ENCODE assay signal across 8 cellular contexts in the genomic region with DNA sequence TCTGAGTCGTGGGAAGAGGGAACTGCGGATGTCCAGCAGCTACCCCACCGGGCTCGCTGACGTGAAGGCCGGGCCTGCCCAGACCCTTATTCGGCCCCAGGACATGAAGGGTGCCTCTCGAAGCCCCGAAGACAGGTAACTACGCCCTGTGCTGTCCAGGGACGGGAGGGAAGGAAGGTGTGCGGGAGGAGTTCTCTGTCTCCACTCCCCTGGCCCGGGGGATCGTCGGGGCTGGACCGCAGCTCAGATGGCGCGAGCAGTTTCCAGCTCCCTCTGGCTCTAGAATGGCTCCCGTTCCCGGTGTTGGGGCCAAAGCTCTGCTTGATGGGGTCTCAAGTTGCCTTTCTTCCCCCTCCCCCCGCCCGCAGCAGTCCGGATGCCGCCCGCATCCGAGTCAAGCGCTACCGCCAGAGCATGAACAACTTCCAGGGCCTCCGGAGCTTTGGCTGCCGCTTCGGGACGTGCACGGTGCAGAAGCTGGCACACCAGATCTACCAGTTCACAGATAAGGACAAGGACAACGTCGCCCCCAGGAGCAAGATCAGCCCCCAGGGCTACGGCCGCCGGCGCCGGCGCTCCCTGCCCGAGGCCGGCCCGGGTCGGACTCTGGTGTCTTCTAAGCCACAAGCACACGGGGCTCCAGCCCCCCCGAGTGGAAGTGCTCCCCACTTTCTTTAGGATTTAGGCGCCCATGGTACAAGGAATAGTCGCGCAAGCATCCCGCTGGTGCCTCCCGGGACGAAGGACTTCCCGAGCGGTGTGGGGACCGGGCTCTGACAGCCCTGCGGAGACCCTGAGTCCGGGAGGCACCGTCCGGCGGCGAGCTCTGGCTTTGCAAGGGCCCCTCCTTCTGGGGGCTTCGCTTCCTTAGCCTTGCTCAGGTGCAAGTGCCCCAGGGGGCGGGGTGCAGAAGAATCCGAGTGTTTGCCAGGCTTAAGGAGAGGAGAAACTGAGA. TPM values are rescaled to one million over a fixed set of nuclear protein-coding genes. Genes with fewer than 3 reads are reported as not detected.
DNase-seq lines count a peak whose midpoint lies in the region; ATAC-seq and TF ChIP-seq lines count a peak whose summit lies in the region.

No MANE protein-coding gene starts in this region.

- H3K27me3 Mint-ChIP-seq in stimulated activated naive CD8-positive, alpha-beta T cell treated with anti-CD3 and anti-CD28 coated beads, Interleukin-15, amount 100 ng/mL, for 72 hours: peaks cover 69% of the 10 kb centered on the region

- DNase-seq in Caki2 (ENCODE audit: low read depth) (peak; percentile 58), LHCN-M2 (ENCODE audit: low read depth) (peak; percentile 32), astrocyte of the spinal cord (ENCODE audit: low read depth, low spot score) (peak; percentile 32), kidney epithelial cell (ENCODE audit: low read depth) (no peak), AG08395 (ENCODE audit: low spot score) (no peak), cerebellum (ENCODE audit: low spot score) (no peak), NCI-H1436 treated with DMSO at 0.1 percent for 48 hours (lab: John Stamatoyannopoulos, UW) (no peak)
- DNase-seq in stimulated activated naive CD8-positive, alpha-beta T cell treated with anti-CD3 and anti-CD28 coated beads, Interleukin-15, amount 100 ng/mL, for 72 hours: no peak

- H3K27ac Mint-ChIP-seq in stimulated activated naive CD8-positive, alpha-beta T cell treated with anti-CD3 and anti-CD28 coated beads, Interleukin-15, amount 100 ng/mL, for 72 hours: peak overlapping the region in 1 of 2 donors; percentile 55

- no peaks in the 10 kb centered on the region for H3K9me3 Mint-ChIP-seq in stimulated activated naive CD8-positive, alpha-beta T cell treated with anti-CD3 and anti-CD28 coated beads, Interleukin-15, amount 100 ng/mL, for 72 hours

- no peaks in the 10 kb centered on the region for H3K36me3 ChIP-seq in kidney epithelial cell (ENCODE audit: control insufficient read depth, insufficient read depth, low read length)

- peak overlapping the region; percentile 88 for H3K4me3 Mint-ChIP-seq in stimulated activated naive CD8-positive, alpha-beta T cell treated with anti-CD3 and anti-CD28 coated beads, Interleukin-15, amount 100 ng/mL, for 72 hours

- peaks cover 85% of the 10 kb centered on the region for H3K4me1 Mint-ChIP-seq in stimulated activated naive CD8-positive, alpha-beta T cell treated with anti-CD3 and anti-CD28 coated beads, Interleukin-15, amount 100 ng/mL, for 72 hours

- ATAC-seq in stimulated activated naive CD8-positive, alpha-beta T cell treated with anti-CD3 and anti-CD28 coated beads, Interleukin-15, amount 100 ng/mL, for 72 hours: no peak

- no peaks in the 10 kb centered on the region for H3K27me3 ChIP-seq in kidney epithelial cell (ENCODE audit: control insufficient read depth, insufficient read depth, low read length)

- no peak for TF ChIP-seq CTCF in astrocyte of the spinal cord (IDR thresholded peaks at IDR 0.05; ENCODE audit: low read depth, low read length)
- peak; percentile 1 for TF ChIP-seq CTCF in kidney epithelial cell (IDR thresholded peaks at IDR 0.05; ENCODE audit: insufficient read depth, low read length, poor library complexity, severe bottlenecking)

- H3K4me3 ChIP-seq in astrocyte of the spinal cord (ENCODE audit: low read depth, low read length) (peak overlapping the region; percentile 76), kidney epithelial cell (ENCODE audit: low read depth, low read length) (peak overlapping the region; percentile 55)

- in situ Hi-C loops in Caki2 (cut with HindIII; ENCODE audit: low pct_unique_long_range_greater_than_20kb, low sequenced_read_pairs): no loop called here
- in situ Hi-C loops in astrocyte of the spinal cord (cut with HindIII; ENCODE audit: low sequenced_read_pairs): no loop called here

RNA-seq across cellular contexts. Expression of a gene that starts 1.4 kb away (rescaled TPM):
- 95.5 and 101 TPM in 2 replicates for total RNA-seq in Caki2 (2014; rRNA removed; shearing (Covaris generic); ENCODE audit: low replicate concordance)
- total RNA-seq in LHCN-M2 (2014; rRNA removed) (160 and 164 TPM in 2 replicates), kidney epithelial cell (59.8 and 68.1 TPM in 2 replicates), cerebellum (6.1 TPM)
- 146 TPM for polyA plus RNA-seq in LHCN-M2 (2012)

RNA-seq across cellular contexts. Expression of a gene that starts 12.2 kb away (rescaled TPM):
- 7.5 and 10.1 TPM in 2 replicates for total RNA-seq in Caki2 (2014; rRNA removed; shearing (Covaris generic); ENCODE audit: low replicate concordance)
- 31.6 and 32.1 TPM in 2 replicates for total RNA-seq in LHCN-M2 (2014; rRNA removed)
- 10.4 TPM for polyA plus RNA-seq in LHCN-M2 (2012)
- total RNA-seq in kidney epithelial cell: 21.1 and 25.4 TPM in 2 replicates
- total RNA-seq in cerebellum: 129 TPM

Comparison
In these comparisons a context has a peak if more than half of its experiments do, and no peak if none do; other contexts are left out.
1. DNase-seq: peak in Caki2 (single experiment), LHCN-M2 (single experiment) and astrocyte of the spinal cord (single experiment); none in kidney epithelial cell (single experiment), stimulated activated naive CD8-positive, alpha-beta T cell treated with anti-CD3 and anti-CD28 coated beads, Interleukin-15, amount 100 ng/mL, for 72 hours (0 of 2), AG08395 (single experiment), cerebellum (single experiment) and NCI-H1436 treated with DMSO at 0.1 percent for 48 hours (single experiment).